In the genomic region with DNA sequence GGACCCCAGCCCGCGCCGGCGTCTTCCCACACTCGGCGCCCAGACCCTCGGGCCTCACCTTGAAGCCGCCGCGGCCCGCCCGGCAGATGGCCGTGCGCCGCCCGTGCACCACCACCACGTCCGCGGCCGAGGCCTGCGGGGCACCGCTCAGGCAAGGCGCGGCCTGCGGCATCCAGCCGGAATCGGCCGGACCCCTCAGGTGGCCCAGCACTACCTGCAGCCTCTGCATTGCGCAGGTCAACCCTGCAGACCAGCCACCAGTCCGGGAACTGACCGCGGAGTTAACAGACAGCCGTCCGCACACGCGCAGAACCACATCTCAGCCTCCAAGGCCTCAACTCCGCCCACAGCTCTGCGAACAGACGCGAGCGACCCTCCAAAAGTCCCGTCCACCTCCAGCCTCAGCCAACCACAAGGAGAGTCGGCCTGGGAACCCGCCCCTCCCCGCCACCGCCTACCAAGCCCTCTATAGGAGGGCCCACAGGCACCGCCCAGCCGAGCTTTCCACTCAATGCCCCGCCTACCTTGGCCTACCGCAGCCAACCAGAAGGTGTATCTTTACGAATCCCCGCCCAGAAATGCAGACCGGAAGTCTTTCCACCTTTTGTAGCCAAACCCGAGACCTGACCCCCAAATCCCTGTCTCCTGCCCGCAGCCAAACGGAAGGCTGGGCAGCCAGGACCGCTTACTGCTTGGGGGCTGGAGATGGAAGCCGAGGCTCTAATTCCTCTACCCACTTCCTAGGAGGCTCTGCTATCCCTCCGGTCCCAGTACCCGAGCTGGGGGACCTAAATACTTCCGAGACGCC, we compare ENCODE assay signal across 1 cellular context.
TF ChIP-seq lines count a peak whose summit lies in the region.

A gene with protein sequence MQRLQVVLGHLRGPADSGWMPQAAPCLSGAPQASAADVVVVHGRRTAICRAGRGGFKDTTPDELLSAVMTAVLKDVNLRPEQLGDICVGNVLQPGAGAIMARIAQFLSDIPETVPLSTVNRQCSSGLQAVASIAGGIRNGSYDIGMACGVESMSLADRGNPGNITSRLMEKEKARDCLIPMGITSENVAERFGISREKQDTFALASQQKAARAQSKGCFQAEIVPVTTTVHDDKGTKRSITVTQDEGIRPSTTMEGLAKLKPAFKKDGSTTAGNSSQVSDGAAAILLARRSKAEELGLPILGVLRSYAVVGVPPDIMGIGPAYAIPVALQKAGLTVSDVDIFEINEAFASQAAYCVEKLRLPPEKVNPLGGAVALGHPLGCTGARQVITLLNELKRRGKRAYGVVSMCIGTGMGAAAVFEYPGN (minus strand): TSS at position 321 of the 808 bp plus-strand sequence. CDS start 92 bp downstream, at position 229.

TF ChIP-seq in K562, 482 proteins besides CTCF, POLR2A, EP300 and RAD21 (continued from another document):
- TF ChIP-seq ZNF280B (CRISPR knock-in tag; IDR thresholded peaks at IDR 0.05): no peak
- TF ChIP-seq ELF2 (CRISPR knock-in tag; IDR thresholded peaks at IDR 0.05): peak; percentile 72; the same call in 1 of the 2 replicates
- TF ChIP-seq BCL6 (CRISPR knock-in tag; IDR thresholded peaks at IDR 0.05): peak; percentile 62; the same call in 1 of the 2 replicates
- TF ChIP-seq FOXK2 (conservative IDR thresholded peaks at IDR 0.05 in 1 of 2, IDR thresholded peaks at IDR 0.05 in 1 of 2; ENCODE audit: low read depth in 2 of 2): peak; percentile 67 to 78
- 0 out of 2 replicates have a peak, but pooled peaks have one; percentile 14 for TF ChIP-seq USF1 (CRISPR knock-in tag; IDR thresholded peaks at IDR 0.05)
- 0 out of 2 replicates have a peak, but pooled peaks have one; percentile 50 for TF ChIP-seq SMAD3 (CRISPR knock-in tag; conservative IDR thresholded peaks at IDR 0.05)
- TF ChIP-seq, protein P1, sequence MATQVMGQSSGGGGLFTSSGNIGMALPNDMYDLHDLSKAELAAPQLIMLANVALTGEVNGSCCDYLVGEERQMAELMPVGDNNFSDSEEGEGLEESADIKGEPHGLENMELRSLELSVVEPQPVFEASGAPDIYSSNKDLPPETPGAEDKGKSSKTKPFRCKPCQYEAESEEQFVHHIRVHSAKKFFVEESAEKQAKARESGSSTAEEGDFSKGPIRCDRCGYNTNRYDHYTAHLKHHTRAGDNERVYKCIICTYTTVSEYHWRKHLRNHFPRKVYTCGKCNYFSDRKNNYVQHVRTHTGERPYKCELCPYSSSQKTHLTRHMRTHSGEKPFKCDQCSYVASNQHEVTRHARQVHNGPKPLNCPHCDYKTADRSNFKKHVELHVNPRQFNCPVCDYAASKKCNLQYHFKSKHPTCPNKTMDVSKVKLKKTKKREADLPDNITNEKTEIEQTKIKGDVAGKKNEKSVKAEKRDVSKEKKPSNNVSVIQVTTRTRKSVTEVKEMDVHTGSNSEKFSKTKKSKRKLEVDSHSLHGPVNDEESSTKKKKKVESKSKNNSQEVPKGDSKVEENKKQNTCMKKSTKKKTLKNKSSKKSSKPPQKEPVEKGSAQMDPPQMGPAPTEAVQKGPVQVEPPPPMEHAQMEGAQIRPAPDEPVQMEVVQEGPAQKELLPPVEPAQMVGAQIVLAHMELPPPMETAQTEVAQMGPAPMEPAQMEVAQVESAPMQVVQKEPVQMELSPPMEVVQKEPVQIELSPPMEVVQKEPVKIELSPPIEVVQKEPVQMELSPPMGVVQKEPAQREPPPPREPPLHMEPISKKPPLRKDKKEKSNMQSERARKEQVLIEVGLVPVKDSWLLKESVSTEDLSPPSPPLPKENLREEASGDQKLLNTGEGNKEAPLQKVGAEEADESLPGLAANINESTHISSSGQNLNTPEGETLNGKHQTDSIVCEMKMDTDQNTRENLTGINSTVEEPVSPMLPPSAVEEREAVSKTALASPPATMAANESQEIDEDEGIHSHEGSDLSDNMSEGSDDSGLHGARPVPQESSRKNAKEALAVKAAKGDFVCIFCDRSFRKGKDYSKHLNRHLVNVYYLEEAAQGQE (CRISPR knock-in tag; IDR thresholded peaks at IDR 0.05; ENCODE audit: low read depth): peak; percentile 71
- TF ChIP-seq RB1 (IDR thresholded peaks at IDR 0.05; ENCODE audit: low read depth): peak; percentile 76
- no peak for TF ChIP-seq ILF3 (IDR thresholded peaks at IDR 0.05; ENCODE audit: borderline replicate concordance)
- TF ChIP-seq YY1 (IDR thresholded peaks at IDR 0.05; ENCODE audit: borderline replicate concordance in 1 of 3, control insufficient read depth in 1 of 3, extremely low read depth in 1 of 3, insufficient read depth in 3 of 3, insufficient read length in 1 of 3, insufficient replicate concordance in 2 of 3, low read depth in 1 of 3, low read length in 2 of 3): peak in 1 of 3 experiments; percentile 25
- peak; percentile 6; the same call in 1 of the 2 replicates for TF ChIP-seq HCFC1 (IDR thresholded peaks at IDR 0.05; ENCODE audit: low read depth, low read length)
- peak; percentile 38 for TF ChIP-seq SP2 (IDR thresholded peaks at IDR 0.05; ENCODE audit: extremely low read depth, low read depth, low read length, poor library complexity, severe bottlenecking)
- TF ChIP-seq ETV5 (CRISPR knock-in tag; IDR thresholded peaks at IDR 0.05; ENCODE audit: low read depth): peak; percentile 54; the same call in 1 of the 2 replicates
- TF ChIP-seq TFAP4 (CRISPR knock-in tag; IDR thresholded peaks at IDR 0.05; ENCODE audit: borderline replicate concordance): peak; percentile 26; the same call in 1 of the 2 replicates
- peak; percentile 93 for TF ChIP-seq SUPT5H (IDR thresholded peaks at IDR 0.05)
- no peak for TF ChIP-seq EHMT2 (IDR thresholded peaks at IDR 0.05)
- TF ChIP-seq BRCA1 (IDR thresholded peaks at IDR 0.05): no peak
- peak; percentile 91; the same call in 1 of the 2 replicates for TF ChIP-seq BRCA1 (CRISPR knock-in tag; IDR thresholded peaks at IDR 0.05)
- TF ChIP-seq SAFB2 (IDR thresholded peaks at IDR 0.05; ENCODE audit: borderline replicate concordance, low read depth, low read length, severe bottlenecking): no peak
- 0 out of 2 replicates have a peak, but pooled peaks have one; percentile 59 for TF ChIP-seq NR4A1 (CRISPR knock-in tag; IDR thresholded peaks at IDR 0.05)
- no peak for TF ChIP-seq NR4A1 (tag; IDR thresholded peaks at IDR 0.05)
- TF ChIP-seq SRF (CRISPR knock-in tag; IDR thresholded peaks at IDR 0.05): peak in 1 of 2 experiments; percentile 68; a peak in 1 of 4 replicates
- peak; percentile 58 for TF ChIP-seq ASH1L (IDR thresholded peaks at IDR 0.05; ENCODE audit: borderline replicate concordance, low read depth, partially characterized antibody)
- no peak for TF ChIP-seq NR2C2 (CRISPR knock-in tag; IDR thresholded peaks at IDR 0.05)
- TF ChIP-seq NR2C2 (tag; IDR thresholded peaks at IDR 0.05): peak; percentile 83
TF ChIP-seq in K562: peak in this region for 126.
